Comparison of ENCODE assay signal across 12 cellular contexts in genomic region chr5:159175547-159175946, GRCh38. TPM values are rescaled to one million over a fixed set of nuclear protein-coding genes. Genes with fewer than 3 reads are reported as not detected.
DNase-seq lines count a peak whose midpoint lies in the region; TF ChIP-seq lines count a peak whose summit lies in the region.
"Had no signal": no experiment of that assay in that cellular context is flagged by ENCODE, and none has a peak within 500 bp of the region (broad histone marks: within the 10 kb centered on the region; RNA-seq: fewer than 3 reads in every experiment).

No MANE protein-coding gene starts in this region.

- H2AFZ ChIP-seq in hepatocyte: no peak overlapping the region

- WGBS in hepatocyte (ENCODE audit: low lambda C conversion rate, missing lambda C conversion rate): 18% methylated on average over 1 of the region's 1 CpG
- 2% methylated on average over 1 of the region's 1 CpG for WGBS in urinary bladder

- peak overlapping the region; percentile 47 for H3K4me3 Mint-ChIP-seq in activated naive CD4-positive, alpha-beta T cell treated with anti-CD3 and anti-CD28 coated beads, Interleukin-2, amount 50 U/mL, for 24 hours

- H3K27me3 Mint-ChIP-seq in activated naive CD4-positive, alpha-beta T cell treated with anti-CD3 and anti-CD28 coated beads, Interleukin-2, amount 50 U/mL, for 24 hours: no peaks in the 10 kb centered on the region

- H3K36me3 ChIP-seq in hepatocyte (replicated peaks; ENCODE audit: insufficient read depth, low read depth): no peaks in the 10 kb centered on the region
- no peaks in the 10 kb centered on the region for H3K36me3 ChIP-seq in urinary bladder (ENCODE audit: insufficient read depth)

- H3K9me2 ChIP-seq in hepatocyte (replicated peaks; ENCODE audit: insufficient read depth): no peaks in the 10 kb centered on the region

- no peaks in the 10 kb centered on the region for H3K27me3 ChIP-seq in hepatocyte
- H3K27me3 ChIP-seq: BE2C had no signal

- H3K9me3 Mint-ChIP-seq in activated naive CD4-positive, alpha-beta T cell treated with anti-CD3 and anti-CD28 coated beads, Interleukin-2, amount 50 U/mL, for 24 hours: no peaks in the 10 kb centered on the region

- H3K79me2 ChIP-seq in hepatocyte: no peaks in the 10 kb centered on the region

- no peaks in the 10 kb centered on the region for H3K9me3 ChIP-seq in hepatocyte (ENCODE audit: low read depth)
- H3K9me3 ChIP-seq: BE2C had no signal

- peak overlapping the region; percentile 19 for H3K4me2 ChIP-seq in hepatocyte
- H3K4me2 ChIP-seq: KMS-11 had no signal

- TF ChIP-seq CTCF in hepatocyte (IDR thresholded peaks at IDR 0.05; ENCODE audit: poor library complexity): no peak

- H4K20me1 ChIP-seq in hepatocyte (ENCODE audit: insufficient read depth, poor library complexity, severe bottlenecking): no peaks in the 10 kb centered on the region

- H3K4me3 ChIP-seq in hepatocyte (no peak overlapping the region), urinary bladder (ENCODE audit: low read depth, low read length) (no peak overlapping the region)

- H3K4me1 ChIP-seq in hepatocyte (ENCODE audit: insufficient read depth) (peaks cover 31% of the 10 kb centered on the region), urinary bladder (ENCODE audit: insufficient read depth) (no peaks in the 10 kb centered on the region)

- no peak for DNase-seq in activated naive CD4-positive, alpha-beta T cell (lab: John Stamatoyannopoulos, UW)
- peak; percentile 28 for DNase-seq in amniotic stem cell (lab: John Stamatoyannopoulos, UW)
- DNase-seq in hepatocyte (ENCODE audit: low spot score): peak; percentile 22
- DNase-seq in NCI-H1694 treated with DMSO at 0.1 percent for 48 hours (lab: John Stamatoyannopoulos, UW): no peak
- no peak for DNase-seq in NCI-H748 treated with DMSO at 0.1 percent for 48 hours (lab: John Stamatoyannopoulos, UW)
- no peak for DNase-seq in 8988T
- DNase-seq: BE2C, NCI-H524 treated with DMSO at 0.1 percent for 48 hours had no signal

- peak overlapping the region; percentile 82 for H3K27ac Mint-ChIP-seq in activated naive CD4-positive, alpha-beta T cell treated with anti-CD3 and anti-CD28 coated beads, Interleukin-2, amount 50 U/mL, for 24 hours

- H3K27ac ChIP-seq in hepatocyte: peak overlapping the region; percentile 51
- H3K27ac ChIP-seq in urinary bladder (ENCODE audit: low read depth): peak overlapping the region; percentile 23
- H3K27ac ChIP-seq: epithelial cell of prostate, KMS-11 had no signal

- H3K36me3 Mint-ChIP-seq in activated naive CD4-positive, alpha-beta T cell treated with anti-CD3 and anti-CD28 coated beads, Interleukin-2, amount 50 U/mL, for 24 hours: peaks cover 37% of the 10 kb centered on the region

- H3K4me1 Mint-ChIP-seq in activated naive CD4-positive, alpha-beta T cell treated with anti-CD3 and anti-CD28 coated beads, Interleukin-2, amount 50 U/mL, for 24 hours: peaks cover 78% of the 10 kb centered on the region

RNA-seq across cellular contexts. Expression of gene RNF145, which starts 33.8 kb away (rescaled TPM):
- total RNA-seq in hepatocyte (36.2 and 37.4 TPM in 2 replicates), urinary bladder (47.6 TPM)
- polyA plus RNA-seq in hepatocyte (13.0 and 15.1 TPM in 2 replicates), urinary bladder (64.6 TPM)

Comparison
In these comparisons a context has a peak if more than half of its experiments do, and no peak if none do; other contexts are left out.
1. DNase-seq: peak in amniotic stem cell (single experiment) and hepatocyte (single experiment); none in activated naive CD4-positive, alpha-beta T cell (0 of 4), NCI-H1694 treated with DMSO at 0.1 percent for 48 hours (single experiment), NCI-H748 treated with DMSO at 0.1 percent for 48 hours (single experiment) and 8988T (single experiment).